In genomic region chr4:10020871-10021676, GRCh38 we compare ENCODE assay signal across 1 cellular context.
A peak's percentile ranks its signal among the peaks of the same experiment; 100 is the strongest.
TF ChIP-seq lines count a peak whose summit lies in the region.

Gene SLC2A9, minus strand, starts transcription at chr4:10021497. Its CDS starts 68 bp downstream, at chr4:10021429.

TF ChIP-seq in HepG2, 621 proteins besides CTCF, POLR2A, EP300 and RAD21 (continued from another document and continues in another):
- TF ChIP-seq ZNF280B (CRISPR knock-in tag; IDR thresholded peaks at IDR 0.05; ENCODE audit: borderline replicate concordance) (no peak), SAFB2 (CRISPR knock-in tag; IDR thresholded peaks at IDR 0.05; ENCODE audit: borderline replicate concordance, low read depth) (no peak; the same call in 1 of the 2 replicates), ATRX (CRISPR knock-in tag; IDR thresholded peaks at IDR 0.05; ENCODE audit: borderline replicate concordance) (no peak), AHR (CRISPR knock-in tag; IDR thresholded peaks at IDR 0.05) (no peak), HOXA9 (CRISPR knock-in tag; IDR thresholded peaks at IDR 0.05; ENCODE audit: borderline replicate concordance) (no peak), MLXIP (CRISPR knock-in tag; IDR thresholded peaks at IDR 0.05; ENCODE audit: borderline replicate concordance) (no peak), CCDC6 (CRISPR knock-in tag; IDR thresholded peaks at IDR 0.05) (no peak), SMAD9 (CRISPR knock-in tag; IDR thresholded peaks at IDR 0.05) (no peak), TFE3 (CRISPR knock-in tag; IDR thresholded peaks at IDR 0.05) (0 out of 2 replicates have a peak, but pooled peaks have one; percentile 33), RFX1 (IDR thresholded peaks at IDR 0.05) (no peak), ZNF317 (CRISPR knock-in tag; IDR thresholded peaks at IDR 0.05) (0 out of 2 replicates have a peak, but pooled peaks have one; percentile 22), U2AF1 (optimal IDR thresholded peaks at IDR 0.05; ENCODE audit: low read depth, low read length) (no peak), MED1 (CRISPR knock-in tag; IDR thresholded peaks at IDR 0.05) (peak; percentile 86), SIN3B (IDR thresholded peaks at IDR 0.05; ENCODE audit: low read length) (no peak), ZNF513 (CRISPR knock-in tag; conservative IDR thresholded peaks at IDR 0.05) (0 out of 2 replicates have a peak, but pooled peaks have one; percentile 31), RNF219 (CRISPR knock-in tag; IDR thresholded peaks at IDR 0.05) (0 out of 2 replicates have a peak, but pooled peaks have one; percentile 59), ZNF543 (CRISPR knock-in tag; IDR thresholded peaks at IDR 0.05) (0 out of 2 replicates have a peak, but pooled peaks have one; percentile 37), CHD2 (IDR thresholded peaks at IDR 0.05; ENCODE audit: low read depth, low read length) (no peak), POLR2G (IDR thresholded peaks at IDR 0.05; ENCODE audit: low read depth, low read length) (peak; percentile 87), ZNF777 (CRISPR knock-in tag; IDR thresholded peaks at IDR 0.05) (no peak), GABPB1 (CRISPR knock-in tag; IDR thresholded peaks at IDR 0.05) (peak; percentile 87), RARA (CRISPR knock-in tag; IDR thresholded peaks at IDR 0.05) (peak; percentile 32; the same call in 1 of the 2 replicates), ZNF3 (CRISPR knock-in tag; IDR thresholded peaks at IDR 0.05) (no peak), ZFAT (CRISPR knock-in tag; conservative IDR thresholded peaks at IDR 0.05) (no peak), HOMEZ (CRISPR knock-in tag; IDR thresholded peaks at IDR 0.05; ENCODE audit: low read depth) (peak; percentile 94), CHD4 (IDR thresholded peaks at IDR 0.05; ENCODE audit: borderline replicate concordance, low read length) (no peak), SYNCRIP (IDR thresholded peaks at IDR 0.05; ENCODE audit: insufficient read depth, low read depth, low read length) (no peak), DNMT1 (CRISPR knock-in tag; IDR thresholded peaks at IDR 0.05) (no peak), ONECUT2 (CRISPR knock-in tag; IDR thresholded peaks at IDR 0.05) (no peak), ZNF572 (CRISPR knock-in tag; IDR thresholded peaks at IDR 0.05) (no peak), CENPX (CRISPR knock-in tag; IDR thresholded peaks at IDR 0.05) (no peak), NFE2 (CRISPR knock-in tag; IDR thresholded peaks at IDR 0.05) (no peak), BRCA1 (CRISPR knock-in tag; IDR thresholded peaks at IDR 0.05) (0 out of 2 replicates have a peak, but pooled peaks have one; percentile 30), KAT7 (CRISPR knock-in tag; IDR thresholded peaks at IDR 0.05; ENCODE audit: borderline replicate concordance) (peak; percentile 48; the same call in 1 of the 2 replicates), CENPBD1 (CRISPR knock-in tag; IDR thresholded peaks at IDR 0.05; ENCODE audit: borderline replicate concordance, low read depth) (no peak), ATF6 (CRISPR knock-in tag; conservative IDR thresholded peaks at IDR 0.05) (no peak), GPN1 (CRISPR knock-in tag; IDR thresholded peaks at IDR 0.05; ENCODE audit: borderline replicate concordance) (no peak), SIN3A (IDR thresholded peaks at IDR 0.05; ENCODE audit: borderline replicate concordance, low read depth, low read length) (0 out of 2 replicates have a peak, but pooled peaks have one; percentile 17), ZNF564 (CRISPR knock-in tag; IDR thresholded peaks at IDR 0.05) (peak; percentile 62; the same call in 1 of the 2 replicates), ZNF549 (CRISPR knock-in tag; IDR thresholded peaks at IDR 0.05) (no peak), ZNF766 (CRISPR knock-in tag; IDR thresholded peaks at IDR 0.05; ENCODE audit: borderline replicate concordance) (no peak), MEIS2 (CRISPR knock-in tag; IDR thresholded peaks at IDR 0.05) (no peak), MIXL1 (CRISPR knock-in tag; IDR thresholded peaks at IDR 0.05) (no peak), ZNF510 (CRISPR knock-in tag; IDR thresholded peaks at IDR 0.05; ENCODE audit: low read depth) (peak; percentile 51; the same call in 1 of the 2 replicates), RNF2 (conservative IDR thresholded peaks at IDR 0.05; ENCODE audit: low read depth) (no peak), ZNF746 (CRISPR knock-in tag; IDR thresholded peaks at IDR 0.05) (peak; percentile 76), ELF3 (CRISPR knock-in tag; IDR thresholded peaks at IDR 0.05) (peak; percentile 92), NRL (CRISPR knock-in tag; IDR thresholded peaks at IDR 0.05; ENCODE audit: borderline replicate concordance) (no peak), TBL1XR1 (IDR thresholded peaks at IDR 0.05; ENCODE audit: borderline replicate concordance, low read length, partially characterized antibody) (no peak)
- TF ChIP-seq, protein P1, sequence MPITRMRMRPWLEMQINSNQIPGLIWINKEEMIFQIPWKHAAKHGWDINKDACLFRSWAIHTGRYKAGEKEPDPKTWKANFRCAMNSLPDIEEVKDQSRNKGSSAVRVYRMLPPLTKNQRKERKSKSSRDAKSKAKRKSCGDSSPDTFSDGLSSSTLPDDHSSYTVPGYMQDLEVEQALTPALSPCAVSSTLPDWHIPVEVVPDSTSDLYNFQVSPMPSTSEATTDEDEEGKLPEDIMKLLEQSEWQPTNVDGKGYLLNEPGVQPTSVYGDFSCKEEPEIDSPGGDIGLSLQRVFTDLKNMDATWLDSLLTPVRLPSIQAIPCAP (CRISPR knock-in tag; IDR thresholded peaks at IDR 0.05; ENCODE audit: low read depth), result no peak
- TF ChIP-seq, protein P2, sequence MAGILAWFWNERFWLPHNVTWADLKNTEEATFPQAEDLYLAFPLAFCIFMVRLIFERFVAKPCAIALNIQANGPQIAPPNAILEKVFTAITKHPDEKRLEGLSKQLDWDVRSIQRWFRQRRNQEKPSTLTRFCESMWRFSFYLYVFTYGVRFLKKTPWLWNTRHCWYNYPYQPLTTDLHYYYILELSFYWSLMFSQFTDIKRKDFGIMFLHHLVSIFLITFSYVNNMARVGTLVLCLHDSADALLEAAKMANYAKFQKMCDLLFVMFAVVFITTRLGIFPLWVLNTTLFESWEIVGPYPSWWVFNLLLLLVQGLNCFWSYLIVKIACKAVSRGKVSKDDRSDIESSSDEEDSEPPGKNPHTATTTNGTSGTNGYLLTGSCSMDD (CRISPR knock-in tag; IDR thresholded peaks at IDR 0.05), result no peak
- TF ChIP-seq, protein P3, sequence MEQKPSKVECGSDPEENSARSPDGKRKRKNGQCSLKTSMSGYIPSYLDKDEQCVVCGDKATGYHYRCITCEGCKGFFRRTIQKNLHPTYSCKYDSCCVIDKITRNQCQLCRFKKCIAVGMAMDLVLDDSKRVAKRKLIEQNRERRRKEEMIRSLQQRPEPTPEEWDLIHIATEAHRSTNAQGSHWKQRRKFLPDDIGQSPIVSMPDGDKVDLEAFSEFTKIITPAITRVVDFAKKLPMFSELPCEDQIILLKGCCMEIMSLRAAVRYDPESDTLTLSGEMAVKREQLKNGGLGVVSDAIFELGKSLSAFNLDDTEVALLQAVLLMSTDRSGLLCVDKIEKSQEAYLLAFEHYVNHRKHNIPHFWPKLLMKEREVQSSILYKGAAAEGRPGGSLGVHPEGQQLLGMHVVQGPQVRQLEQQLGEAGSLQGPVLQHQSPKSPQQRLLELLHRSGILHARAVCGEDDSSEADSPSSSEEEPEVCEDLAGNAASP (CRISPR knock-in tag; IDR thresholded peaks at IDR 0.05; ENCODE audit: borderline replicate concordance), result no peak
